10 cellular contexts compared by ENCODE assay signal in the genomic region with DNA sequence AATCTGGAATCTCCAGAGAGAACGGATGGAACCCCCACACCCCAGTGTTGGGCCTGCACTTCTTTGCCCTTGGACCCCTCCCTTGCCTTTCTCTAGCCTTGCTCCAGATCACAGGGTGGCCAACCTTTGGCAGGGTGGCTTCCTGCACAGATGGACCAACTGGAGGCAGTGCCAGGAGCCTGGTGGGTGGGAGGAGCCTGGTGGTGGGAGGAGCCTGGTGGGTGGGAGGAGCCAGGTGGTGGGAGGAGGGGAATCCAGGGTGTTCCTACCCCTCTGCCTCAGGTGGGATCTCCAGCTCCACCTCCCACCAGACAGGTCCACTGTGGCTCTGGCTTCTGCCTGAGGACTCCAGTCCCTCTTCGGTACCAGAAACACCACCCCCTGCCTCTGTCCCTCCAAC. TPM values are rescaled to one million over a fixed set of nuclear protein-coding genes. Genes with fewer than 3 reads are reported as not detected.
DNase-seq lines count a peak whose midpoint lies in the region; ATAC-seq and TF ChIP-seq lines count a peak whose summit lies in the region.
"Had no signal": no experiment of that assay in that cellular context is flagged by ENCODE, and none has a peak within 500 bp of the region (broad histone marks: within the 10 kb centered on the region; RNA-seq: fewer than 3 reads in every experiment).

No MANE protein-coding gene starts in this region.

- no peak overlapping the region for H3K27ac ChIP-seq in body of pancreas

- peak; percentile 40 for ATAC-seq in body of pancreas
- ATAC-seq: natural killer cell had no signal

- peak; percentile 53 for DNase-seq in D341Med (ENCODE audit: low spot score)
- peak; percentile 87 for DNase-seq in NCI-H69 (lab: John Stamatoyannopoulos, UW)
- DNase-seq in body of pancreas: peak in 2 of 4 donors; percentile 14 to 21
- DNase-seq in nephron progenitor cell: peak; percentile 30
- DNase-seq in hippocampal formation (lab: John Stamatoyannopoulos, UW): no peak
- no peak for DNase-seq in activated gamma-delta T cell (lab: John Stamatoyannopoulos, UW)
- DNase-seq in activated T-helper 2 cell treated with anti-CD3 and anti-CD28 coated beads, Interferon-gamma antibody, Interleukin-2, Interleukin-4, amounts not matched to agents 10 μg/mL and 5 μg/mL and 100 μg/mL, durations not matched to agents 14 hours and 24 hours and 36 hours (ENCODE audit: low spot score): no peak
- DNase-seq in NCI-H446 treated with DMSO at 0.1 percent for 48 hours (lab: John Stamatoyannopoulos, UW): no peak
- DNase-seq: KG1, natural killer cell had no signal

- no peaks in the 10 kb centered on the region for H3K27me3 ChIP-seq in body of pancreas

- peaks cover 40% of the 10 kb centered on the region for H3K4me1 Mint-ChIP-seq in nephron progenitor cell
- H3K4me1 Mint-ChIP-seq in activated T-helper 2 cell treated with anti-CD3 and anti-CD28 coated beads, Interferon-gamma antibody, Interleukin-2, Interleukin-4, amounts not matched to agents 10 μg/mL and 5 μg/mL and 100 μg/mL, durations not matched to agents 14 hours and 24 hours and 36 hours (ENCODE audit: low read depth): peaks cover 1% of the 10 kb centered on the region

- no peak overlapping the region for H3K4me3 ChIP-seq in body of pancreas

- peaks cover 15% of the 10 kb centered on the region for H3K36me3 Mint-ChIP-seq in nephron progenitor cell (ENCODE audit: low read depth)
- no peaks in the 10 kb centered on the region for H3K36me3 Mint-ChIP-seq in activated T-helper 2 cell treated with anti-CD3 and anti-CD28 coated beads, Interferon-gamma antibody, Interleukin-2, Interleukin-4, amounts not matched to agents 10 μg/mL and 5 μg/mL and 100 μg/mL, durations not matched to agents 14 hours and 24 hours and 36 hours (ENCODE audit: low read depth)
- H3K36me3 Mint-ChIP-seq: natural killer cell had no signal

- H3K27me3 Mint-ChIP-seq in nephron progenitor cell (ENCODE audit: low read depth, poor library complexity): peaks cover 8% of the 10 kb centered on the region
- no peaks in the 10 kb centered on the region for H3K27me3 Mint-ChIP-seq in activated T-helper 2 cell treated with anti-CD3 and anti-CD28 coated beads, Interferon-gamma antibody, Interleukin-2, Interleukin-4, amounts not matched to agents 10 μg/mL and 5 μg/mL and 100 μg/mL, durations not matched to agents 14 hours and 24 hours and 36 hours (ENCODE audit: low read depth)

- 88 to 94% methylated on average over 2 of the region's 2 CpGs for WGBS in body of pancreas, 2 donors

- peaks cover 14% of the 10 kb centered on the region for H3K9me3 Mint-ChIP-seq in nephron progenitor cell
- no peaks in the 10 kb centered on the region for H3K9me3 Mint-ChIP-seq in activated T-helper 2 cell treated with anti-CD3 and anti-CD28 coated beads, Interferon-gamma antibody, Interleukin-2, Interleukin-4, amounts not matched to agents 10 μg/mL and 5 μg/mL and 100 μg/mL, durations not matched to agents 14 hours and 24 hours and 36 hours
- H3K9me3 Mint-ChIP-seq: natural killer cell had no signal

- H3K27ac Mint-ChIP-seq in nephron progenitor cell: peak overlapping the region; percentile 88
- H3K27ac Mint-ChIP-seq in activated T-helper 2 cell treated with anti-CD3 and anti-CD28 coated beads, Interferon-gamma antibody, Interleukin-2, Interleukin-4, amounts not matched to agents 10 μg/mL and 5 μg/mL and 100 μg/mL, durations not matched to agents 14 hours and 24 hours and 36 hours: no peak overlapping the region

- H3K4me3 Mint-ChIP-seq in nephron progenitor cell: no peak overlapping the region
- no peak overlapping the region for H3K4me3 Mint-ChIP-seq in activated T-helper 2 cell treated with anti-CD3 and anti-CD28 coated beads, Interferon-gamma antibody, Interleukin-2, Interleukin-4, amounts not matched to agents 10 μg/mL and 5 μg/mL and 100 μg/mL, durations not matched to agents 14 hours and 24 hours and 36 hours (ENCODE audit: low read depth)
- H3K4me3 Mint-ChIP-seq: natural killer cell had no signal

- no peak for TF ChIP-seq POLR2A in body of pancreas (IDR thresholded peaks at IDR 0.05)

- no peak for TF ChIP-seq CTCF in body of pancreas (IDR thresholded peaks at IDR 0.05)
- no peak for TF ChIP-seq CTCF in nephron progenitor cell (IDR thresholded peaks at IDR 0.05)

- no peaks in the 10 kb centered on the region for H3K9me3 ChIP-seq in body of pancreas

- H3K4me1 ChIP-seq in body of pancreas: peaks cover 9% of the 10 kb centered on the region

- no peaks in the 10 kb centered on the region for H3K36me3 ChIP-seq in body of pancreas (replicated peaks in 1 of 2; ENCODE audit: insufficient read depth in 1 of 2, low read depth in 2 of 2)

- intact Hi-C loops in body of pancreas (cut with DNase I): no loop called here
- intact Hi-C loops in activated T-helper 2 cell treated with anti-CD3 and anti-CD28 coated beads, Interferon-gamma antibody, Interleukin-2, Interleukin-4, amounts not matched to agents 10 μg/mL and 5 μg/mL and 100 μg/mL, durations not matched to agents 14 hours and 24 hours and 36 hours (cut with micrococcal nuclease): no loop called here

RNA-seq across cellular contexts. Expression of a gene that starts 15.0 kb away (rescaled TPM):
- 1 to 10 TPM in 1 of 2 donors, under 1 TPM in 1; 0.66 to 3.9 TPM for total RNA-seq in body of pancreas
- total RNA-seq in activated T-helper 2 cell treated with anti-CD3 and anti-CD28 coated beads, Interferon-gamma antibody, Interleukin-2, Interleukin-4, amounts not matched to agents 10 μg/mL and 5 μg/mL and 100 μg/mL, durations not matched to agents 14 hours and 24 hours and 36 hours: 47.6 and 52.6 TPM in 2 replicates

RNA-seq across cellular contexts. Expression of a gene that starts 30.5 kb away (rescaled TPM):
- 10 to 100 TPM; 17.8 to 26.5 TPM for total RNA-seq in body of pancreas
- 56.2 and 59.3 TPM in 2 replicates for total RNA-seq in activated T-helper 2 cell treated with anti-CD3 and anti-CD28 coated beads, Interferon-gamma antibody, Interleukin-2, Interleukin-4, amounts not matched to agents 10 μg/mL and 5 μg/mL and 100 μg/mL, durations not matched to agents 14 hours and 24 hours and 36 hours

RNA-seq across cellular contexts. Expression of a gene that starts 58.1 kb away (rescaled TPM):
- total RNA-seq in body of pancreas: not detected
- 0.34 and 0.37 TPM in 2 replicates for total RNA-seq in activated T-helper 2 cell treated with anti-CD3 and anti-CD28 coated beads, Interferon-gamma antibody, Interleukin-2, Interleukin-4, amounts not matched to agents 10 μg/mL and 5 μg/mL and 100 μg/mL, durations not matched to agents 14 hours and 24 hours and 36 hours

Comparison
In these comparisons a context has a peak if more than half of its experiments do, and no peak if none do; other contexts are left out.
1. DNase-seq: peak in D341Med (single experiment), NCI-H69 (single experiment) and nephron progenitor cell (single experiment); none in hippocampal formation (0 of 2), activated gamma-delta T cell (single experiment), activated T-helper 2 cell treated with anti-CD3 and anti-CD28 coated beads, Interferon-gamma antibody, Interleukin-2, Interleukin-4, amounts not matched to agents 10 μg/mL and 5 μg/mL and 100 μg/mL, durations not matched to agents 14 hours and 24 hours and 36 hours (single experiment) and NCI-H446 treated with DMSO at 0.1 percent for 48 hours (single experiment).